In the genomic region with DNA sequence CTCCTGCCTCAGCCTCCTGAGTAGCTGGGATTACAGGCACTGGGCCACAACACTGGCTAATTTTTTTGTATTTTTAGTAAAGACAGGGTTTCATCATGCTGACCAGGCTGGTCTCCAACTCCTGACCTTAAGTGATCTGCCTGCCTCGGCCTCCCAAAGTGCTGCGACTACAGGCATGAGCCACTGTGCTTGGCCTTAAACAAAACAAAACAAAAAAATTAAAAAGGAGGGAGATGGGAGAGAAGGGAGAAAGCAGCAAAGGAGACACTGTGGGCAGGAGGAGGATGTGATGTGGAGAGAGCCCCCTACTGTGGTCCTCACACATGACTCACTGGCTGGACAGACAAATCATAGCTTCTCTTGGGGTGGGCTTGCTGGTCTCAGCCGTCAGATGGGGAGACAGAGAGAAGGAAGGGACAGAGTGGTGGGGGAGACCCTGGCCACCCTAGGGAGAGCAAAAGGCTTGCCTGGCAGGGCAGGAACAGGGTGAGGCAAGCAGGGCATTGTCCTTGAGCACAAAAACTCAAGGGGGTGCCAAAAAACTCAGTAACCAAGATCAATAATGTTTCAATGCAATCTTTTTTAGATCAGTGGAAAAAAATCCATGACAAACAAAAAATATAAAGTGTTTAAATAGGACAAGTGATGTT, we compare ENCODE assay signal across 16 cellular contexts. TPM values are rescaled to one million over a fixed set of nuclear protein-coding genes. Genes with fewer than 3 reads are reported as not detected.
A peak's percentile ranks its signal among the peaks of the same experiment; 100 is the strongest.
DNase-seq lines count a peak whose midpoint lies in the region.
"Had no signal": no experiment of that assay in that cellular context is flagged by ENCODE, and none has a peak within 500 bp of the region (broad histone marks: within the 10 kb centered on the region; RNA-seq: fewer than 3 reads in every experiment).

No MANE protein-coding gene starts in this region.

- H3K4me3 Mint-ChIP-seq in activated naive CD4-positive, alpha-beta T cell treated with anti-CD3 and anti-CD28 coated beads, Interleukin-2, amount 10 ng/mL, durations not matched to agents 7 days and 5 days: no peak overlapping the region
- peak overlapping the region in 2 of 5 donors; percentile 34 to 41 for H3K4me3 Mint-ChIP-seq in immature natural killer cell

- CTCF ChIA-PET in activated naive CD4-positive, alpha-beta T cell treated with anti-CD3 and anti-CD28 coated beads, Interleukin-2, amount 10 ng/mL, durations not matched to agents 7 days and 5 days (lab: Charles Lee): no interaction called here

- H3K9ac ChIP-seq in adipocyte (ENCODE audit: low read length): peak overlapping the region; percentile 69

- H3K27ac Mint-ChIP-seq in activated naive CD4-positive, alpha-beta T cell treated with anti-CD3 and anti-CD28 coated beads, Interleukin-2, amount 10 ng/mL, durations not matched to agents 7 days and 5 days: peak overlapping the region; percentile 33
- peak overlapping the region; percentile 71 to 89 (median 76) for H3K27ac Mint-ChIP-seq in immature natural killer cell

- H3K4me3 ChIP-seq in adipocyte (ENCODE audit: low read length): peak overlapping the region; percentile 66
- H3K4me3 ChIP-seq: vagina had no signal

- H3K27me3 ChIP-seq in adipocyte (replicated peaks; ENCODE audit: control insufficient read depth, insufficient read depth, low read length): no peaks in the 10 kb centered on the region
- H3K27me3 ChIP-seq: vagina had no signal

- no peaks in the 10 kb centered on the region for H3K36me3 ChIP-seq in adipocyte (ENCODE audit: control insufficient read depth, insufficient read depth, low read length, severe bottlenecking)
- H3K36me3 ChIP-seq: vagina had no signal

- H3K9me3 Mint-ChIP-seq in activated naive CD4-positive, alpha-beta T cell treated with anti-CD3 and anti-CD28 coated beads, Interleukin-2, amount 10 ng/mL, durations not matched to agents 7 days and 5 days: no peaks in the 10 kb centered on the region
- no peaks in the 10 kb centered on the region for H3K9me3 Mint-ChIP-seq in immature natural killer cell

- intact Hi-C loops in head of caudate nucleus (cut with DNase I): no loop called here

- no peaks in the 10 kb centered on the region for H3K27me3 Mint-ChIP-seq in activated naive CD4-positive, alpha-beta T cell treated with anti-CD3 and anti-CD28 coated beads, Interleukin-2, amount 10 ng/mL, durations not matched to agents 7 days and 5 days
- peaks cover 0 to 6% (median 0%) of the 10 kb centered on the region in 3 donors for H3K27me3 Mint-ChIP-seq in immature natural killer cell (ENCODE audit: low read depth in 3 of 3)

- H3K36me3 Mint-ChIP-seq in activated naive CD4-positive, alpha-beta T cell treated with anti-CD3 and anti-CD28 coated beads, Interleukin-2, amount 10 ng/mL, durations not matched to agents 7 days and 5 days: peaks cover 2% of the 10 kb centered on the region
- H3K36me3 Mint-ChIP-seq in immature natural killer cell: peaks cover 0 to 11% (median 5%) of the 10 kb centered on the region in 3 donors

- no peaks in the 10 kb centered on the region for H3K9me3 ChIP-seq in adipocyte (ENCODE audit: control insufficient read depth, low read length)
- H3K9me3 ChIP-seq: vagina had no signal

- DNase-seq in activated naive CD4-positive, alpha-beta T cell treated with anti-CD3 and anti-CD28 coated beads, Interleukin-2, amount 10 ng/mL, durations not matched to agents 7 days and 5 days: no peak
- DNase-seq in activated naive CD4-positive, alpha-beta T cell treated with Interleukin-2 at 50 U/mL for 16 hours: no peak
- DNase-seq in adipocyte (ENCODE audit: low read depth) (peak; percentile 18), immature natural killer cell (no peak), stromal cell of bone marrow (ENCODE audit: low read depth) (peak; percentile 31), GM03348 (ENCODE audit: low spot score) (no peak), head of caudate nucleus (no peak), SIG-M5 (lab: John Stamatoyannopoulos, UW) (no peak)
- DNase-seq: activated T-cell treated with anti-CD3 and anti-CD28 coated beads for 4 hours, DND-41, H7, islet precursor cell, NCI-H1105 treated with DMSO at 0.1 percent for 48 hours, NCI-H774, SHP77 had no signal

- H3K4me1 Mint-ChIP-seq in activated naive CD4-positive, alpha-beta T cell treated with anti-CD3 and anti-CD28 coated beads, Interleukin-2, amount 10 ng/mL, durations not matched to agents 7 days and 5 days: peaks cover 16% of the 10 kb centered on the region
- peaks cover 89 to 93% of the 10 kb centered on the region in 2 donors for H3K4me1 Mint-ChIP-seq in immature natural killer cell

- peaks cover 12% of the 10 kb centered on the region for H3K4me1 ChIP-seq in adipocyte (ENCODE audit: control insufficient read depth, insufficient read depth, low read length)

RNA-seq across cellular contexts. Expression of a gene that starts 31.6 kb away (rescaled TPM):
- polyA plus RNA-seq in immature natural killer cell: 100 to 1,000 TPM; 352 to 519 (median 512) TPM

RNA-seq across cellular contexts. Expression of a gene that starts 46.1 kb away (rescaled TPM):
- 10 to 100 TPM; 16.3 to 59.9 (median 18.0) TPM for polyA plus RNA-seq in immature natural killer cell

RNA-seq across cellular contexts. Expression of a gene that starts 59.5 kb away (rescaled TPM):
- not detected for polyA plus RNA-seq in immature natural killer cell

Comparison
In these comparisons a context has a peak if more than half of its experiments do, and no peak if none do; other contexts are left out.
1. DNase-seq: peak in adipocyte (single experiment) and stromal cell of bone marrow (single experiment); none in activated naive CD4-positive, alpha-beta T cell treated with anti-CD3 and anti-CD28 coated beads, Interleukin-2, amount 10 ng/mL, durations not matched to agents 7 days and 5 days (single experiment), activated naive CD4-positive, alpha-beta T cell treated with Interleukin-2 at 50 U/mL for 16 hours (single experiment), immature natural killer cell (0 of 3), GM03348 (single experiment), head of caudate nucleus (0 of 42) and SIG-M5 (single experiment).